Comparison of ENCODE assay signal across 13 cellular contexts in the genomic region with DNA sequence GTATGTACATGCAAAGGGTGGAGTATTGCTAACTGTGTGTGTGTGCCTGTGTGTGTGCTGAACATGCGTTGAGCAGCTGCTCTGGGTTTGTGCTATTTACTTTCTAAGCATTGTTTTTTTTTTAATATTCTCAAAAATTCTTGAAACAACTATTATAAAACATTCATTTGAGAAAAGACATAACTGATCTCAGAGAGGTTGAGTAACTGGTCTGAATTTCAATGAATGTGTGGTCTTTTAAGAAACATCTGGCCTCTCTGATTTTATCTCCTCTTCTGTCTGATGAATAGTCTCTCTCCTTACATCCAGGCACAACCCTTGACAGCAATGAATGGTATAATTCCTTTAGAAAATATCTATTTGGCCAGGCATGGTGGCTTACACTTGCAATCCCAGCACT.
DNase-seq lines count a peak whose midpoint lies in the region; ATAC-seq and TF ChIP-seq lines count a peak whose summit lies in the region.
"Had no signal": no experiment of that assay in that cellular context is flagged by ENCODE, and none has a peak within 500 bp of the region (broad histone marks: within the 10 kb centered on the region; RNA-seq: fewer than 3 reads in every experiment).

No MANE protein-coding gene starts in this region.

- no peak for TF ChIP-seq CTCF in ascending aorta (IDR thresholded peaks at IDR 0.05)
- TF ChIP-seq CTCF in smooth muscle cell (IDR thresholded peaks at IDR 0.05; ENCODE audit: borderline replicate concordance, insufficient read depth, poor library complexity, severe bottlenecking), result no peak

- H3K4me3 ChIP-seq in ascending aorta (no peak overlapping the region), smooth muscle cell (no peak overlapping the region)
- H3K4me3 ChIP-seq: SK-N-MC had no signal

- peak overlapping the region; percentile 48 for H3K4me2 ChIP-seq in smooth muscle cell

- H3K4me1 ChIP-seq in ascending aorta (peaks cover 9 to 35% of the 10 kb centered on the region in 2 donors), smooth muscle cell (ENCODE audit: low read depth) (peaks cover 6% of the 10 kb centered on the region)

- H3K79me2 ChIP-seq in smooth muscle cell (ENCODE audit: low read depth), result no peaks in the 10 kb centered on the region

- DNase-seq in EL (peak; percentile 6), ascending aorta (ENCODE audit: low spot score in 2 of 2) (no peak), left ventricle myocardium superior (no peak), smooth muscle cell (lab: John Stamatoyannopoulos, UW; ENCODE audit: unreplicated experiment) (no peak), inferior parietal cortex (ENCODE audit: extremely low spot score) (no peak), GM19240 (ENCODE audit: insufficient read length, low spot score) (no peak)
- DNase-seq: DMS79 treated with DMSO at 0.1 percent for 48 hours, H9 had no signal

- ATAC-seq in left ventricle myocardium superior (peak; percentile 34), HG02623 (IDR thresholded peaks at IDR 0.05; ENCODE audit: unreplicated experiment) (no peak), GM18870 (IDR thresholded peaks at IDR 0.05; ENCODE audit: unreplicated experiment) (no peak)
- ATAC-seq: natural killer cell treated with Interleukin-12 subunit alpha and Interleukin-12 subunit beta and Interleukin-15 and Interleukin-18, amount 100 ng/mL, for 72 hours had no signal

- H3K27me3 ChIP-seq in ascending aorta, result no peaks in the 10 kb centered on the region
- no peaks in the 10 kb centered on the region for H3K27me3 ChIP-seq in smooth muscle cell (ENCODE audit: low read depth)

- no peaks in the 10 kb centered on the region for H4K20me1 ChIP-seq in smooth muscle cell (ENCODE audit: low read depth)

- H3K27ac ChIP-seq in ascending aorta (peak overlapping the region; percentile 89 to 92), smooth muscle cell (ENCODE audit: low read depth) (peak overlapping the region; percentile 85)
- H3K27ac ChIP-seq: C4-2B, SK-N-MC had no signal

- H3F3A ChIP-seq in smooth muscle cell (ENCODE audit: low read depth), result peaks cover 8% of the 10 kb centered on the region

- H3K36me3 ChIP-seq in ascending aorta, result no peaks in the 10 kb centered on the region
- no peaks in the 10 kb centered on the region for H3K36me3 ChIP-seq in smooth muscle cell (ENCODE audit: low read depth)

- H3K9me3 ChIP-seq in ascending aorta, result no peaks in the 10 kb centered on the region
- no peaks in the 10 kb centered on the region for H3K9me3 ChIP-seq in smooth muscle cell (replicated peaks; ENCODE audit: low read depth)

- intact Hi-C loops in ascending aorta (cut with DNase I) (loop anchor here (5.0 to 10.0 kb wide), 8 partner anchors 73 to 665 kb away; a partner anchor contains a TSS), left ventricle myocardium superior (cut with micrococcal nuclease) (no loop called here)

- H2AFZ ChIP-seq in smooth muscle cell (ENCODE audit: low read depth), result no peak overlapping the region

- WGBS in smooth muscle cell (ENCODE audit: low lambda C conversion rate), result 74% methylated on average over 1 of the region's 1 CpG

- peak overlapping the region; percentile 29 for H3K9ac ChIP-seq in smooth muscle cell (ENCODE audit: low read depth)
